In genomic region chr3:43638594-43639447, GRCh38 we compare ENCODE assay signal across 8 cellular contexts. TPM values are rescaled to one million over a fixed set of nuclear protein-coding genes. Genes with fewer than 3 reads are reported as not detected.
DNase-seq lines count a peak whose midpoint lies in the region; ATAC-seq lines count a peak whose summit lies in the region.

No MANE protein-coding gene starts in this region.

- H3K9me2 ChIP-seq in Karpas-422 (replicated peaks; ENCODE audit: insufficient read depth, low read length), result no peaks in the 10 kb centered on the region

- H2AFZ ChIP-seq in Karpas-422 (ENCODE audit: low read length), result no peak overlapping the region

- POLR2A ChIA-PET in activated CD4-positive, alpha-beta memory T cell treated with anti-CD3 and anti-CD28 coated beads, Interleukin-2, amount 10 ng/mL, durations not matched to agents 7 days and 5 days (lab: Charles Lee), result no interaction called here

- H4K20me1 ChIP-seq in Karpas-422 (ENCODE audit: insufficient read depth, low read depth, low read length), result no peaks in the 10 kb centered on the region

- H3K27me3 Mint-ChIP-seq in activated CD8-positive, alpha-beta memory T cell treated with anti-CD3 and anti-CD28 coated beads, Interleukin-2, amount 10 ng/mL, durations not matched to agents 7 days and 5 days, result peaks cover 12% of the 10 kb centered on the region
- peaks cover 16% of the 10 kb centered on the region for H3K27me3 Mint-ChIP-seq in activated CD4-positive, alpha-beta memory T cell treated with anti-CD3 and anti-CD28 coated beads, Interleukin-2, amount 10 ng/mL, durations not matched to agents 7 days and 5 days

- ATAC-seq in activated CD8-positive, alpha-beta memory T cell treated with anti-CD3 and anti-CD28 coated beads, Interleukin-2, amount 10 ng/mL, durations not matched to agents 7 days and 5 days, result peak; percentile 65
- ATAC-seq in left colon, result peak; percentile 93
- ATAC-seq in HG03159 (IDR thresholded peaks at IDR 0.05; ENCODE audit: unreplicated experiment), result no peak

- no peak overlapping the region for H3K4me3 Mint-ChIP-seq in activated CD8-positive, alpha-beta memory T cell treated with anti-CD3 and anti-CD28 coated beads, Interleukin-2, amount 10 ng/mL, durations not matched to agents 7 days and 5 days
- H3K4me3 Mint-ChIP-seq in activated CD4-positive, alpha-beta memory T cell treated with anti-CD3 and anti-CD28 coated beads, Interleukin-2, amount 10 ng/mL, durations not matched to agents 7 days and 5 days, result no peak overlapping the region

- no peaks in the 10 kb centered on the region for H3K27me3 ChIP-seq in Karpas-422 (ENCODE audit: low read length)

- no peak overlapping the region for H3K27ac ChIP-seq in Karpas-422 (ENCODE audit: low read length)

- no peak overlapping the region for H3K4me2 ChIP-seq in Karpas-422 (ENCODE audit: low read depth, low read length, poor library complexity, severe bottlenecking)

- peaks cover 9% of the 10 kb centered on the region for H3K4me1 Mint-ChIP-seq in activated CD8-positive, alpha-beta memory T cell treated with anti-CD3 and anti-CD28 coated beads, Interleukin-2, amount 10 ng/mL, durations not matched to agents 7 days and 5 days
- peaks cover 9% of the 10 kb centered on the region for H3K4me1 Mint-ChIP-seq in activated CD4-positive, alpha-beta memory T cell treated with anti-CD3 and anti-CD28 coated beads, Interleukin-2, amount 10 ng/mL, durations not matched to agents 7 days and 5 days

- intact Hi-C loops in left colon (cut with DNase I, micrococcal nuclease), result no loop called here

- no peaks in the 10 kb centered on the region for H3K4me1 ChIP-seq in Karpas-422 (ENCODE audit: low read length)

- no peak overlapping the region for H3K9ac ChIP-seq in Karpas-422 (ENCODE audit: low read length)

- H3K9me3 Mint-ChIP-seq in activated CD8-positive, alpha-beta memory T cell treated with anti-CD3 and anti-CD28 coated beads, Interleukin-2, amount 10 ng/mL, durations not matched to agents 7 days and 5 days (ENCODE audit: low read depth), result no peaks in the 10 kb centered on the region
- H3K9me3 Mint-ChIP-seq in activated CD4-positive, alpha-beta memory T cell treated with anti-CD3 and anti-CD28 coated beads, Interleukin-2, amount 10 ng/mL, durations not matched to agents 7 days and 5 days, result no peaks in the 10 kb centered on the region

- H3K27ac Mint-ChIP-seq in activated CD8-positive, alpha-beta memory T cell treated with anti-CD3 and anti-CD28 coated beads, Interleukin-2, amount 10 ng/mL, durations not matched to agents 7 days and 5 days, result no peak overlapping the region
- H3K27ac Mint-ChIP-seq in activated CD4-positive, alpha-beta memory T cell treated with anti-CD3 and anti-CD28 coated beads, Interleukin-2, amount 10 ng/mL, durations not matched to agents 7 days and 5 days, result no peak overlapping the region

- H3K9me3 ChIP-seq in Karpas-422 (ENCODE audit: low read length), result no peaks in the 10 kb centered on the region

- no peaks in the 10 kb centered on the region for H3K36me3 Mint-ChIP-seq in activated CD8-positive, alpha-beta memory T cell treated with anti-CD3 and anti-CD28 coated beads, Interleukin-2, amount 10 ng/mL, durations not matched to agents 7 days and 5 days
- H3K36me3 Mint-ChIP-seq in activated CD4-positive, alpha-beta memory T cell treated with anti-CD3 and anti-CD28 coated beads, Interleukin-2, amount 10 ng/mL, durations not matched to agents 7 days and 5 days (ENCODE audit: low read depth), result no peaks in the 10 kb centered on the region

- H3K36me3 ChIP-seq in Karpas-422 (ENCODE audit: insufficient read depth, low read length), result no peaks in the 10 kb centered on the region

- no peaks in the 10 kb centered on the region for H3K79me2 ChIP-seq in Karpas-422 (ENCODE audit: low read length)

- peak; percentile 71 for DNase-seq in activated CD8-positive, alpha-beta memory T cell treated with anti-CD3 and anti-CD28 coated beads, Interleukin-2, amount 10 ng/mL, durations not matched to agents 7 days and 5 days
- no peak for DNase-seq in activated CD8-positive, alpha-beta memory T cell treated with anti-CD3 and anti-CD28 coated beads for 24 hours
- DNase-seq in Karpas-422 (peak; percentile 80), left colon (peak; percentile 56 to 62), pons (ENCODE audit: low spot score) (no peak), HuH-7.5 (ENCODE audit: low spot score) (no peak)
- peak; percentile 68 for DNase-seq in activated CD4-positive, alpha-beta memory T cell treated with anti-CD3 and anti-CD28 coated beads, Interleukin-2, amount 10 ng/mL, durations not matched to agents 7 days and 5 days

- H3K4me3 ChIP-seq in Karpas-422 (ENCODE audit: low read length), result no peak overlapping the region

- CTCF ChIA-PET in activated CD8-positive, alpha-beta memory T cell treated with anti-CD3 and anti-CD28 coated beads, Interleukin-2, amount 10 ng/mL, durations not matched to agents 7 days and 5 days (lab: Charles Lee), result interaction anchor here (0.6 to 2.2 kb wide), 8 partner anchors 12 to 131 kb away, joined by 3 to 7 read pairs (median 3); partner anchors contain the start of gene ANO10
- CTCF ChIA-PET in activated CD4-positive, alpha-beta memory T cell treated with anti-CD3 and anti-CD28 coated beads, Interleukin-2, amount 10 ng/mL, durations not matched to agents 7 days and 5 days (lab: Charles Lee), result interaction anchor here (0.9 to 1.3 kb wide), 3 partner anchors 93 to 105 kb away, joined by 3 to 4 read pairs (median 4); no protein-coding TSS in a partner anchor

RNA-seq across cellular contexts. Expression of gene ANO10, which starts 17.0 kb away (rescaled TPM):
- 10 to 100 TPM; 10.7 to 13.1 TPM for total RNA-seq in activated CD8-positive, alpha-beta memory T cell treated with anti-CD3 and anti-CD28 coated beads, Interleukin-2, amount 10 ng/mL, durations not matched to agents 7 days and 5 days
- total RNA-seq in Karpas-422 (2014; rRNA removed; shearing (Covaris generic); ENCODE audit: low replicate concordance), result 2.8 and 3.2 TPM in 2 replicates
- 10 to 100 TPM; 19.9 TPM for total RNA-seq in activated CD4-positive, alpha-beta memory T cell treated with anti-CD3 and anti-CD28 coated beads, Interleukin-2, amount 10 ng/mL, durations not matched to agents 7 days and 5 days
- 10 to 100 TPM; 82.0 to 85.3 TPM for total RNA-seq in left colon

RNA-seq across cellular contexts. Expression of gene ABHD5, which starts 51.9 kb away (rescaled TPM):
- 10 to 100 TPM; 12.9 to 16.5 TPM for total RNA-seq in activated CD8-positive, alpha-beta memory T cell treated with anti-CD3 and anti-CD28 coated beads, Interleukin-2, amount 10 ng/mL, durations not matched to agents 7 days and 5 days
- total RNA-seq in Karpas-422 (2014; rRNA removed; shearing (Covaris generic); ENCODE audit: low replicate concordance), result 3.2 and 7.4 TPM in 2 replicates
- 10 to 100 TPM; 14.5 to 15.9 TPM for total RNA-seq in activated CD4-positive, alpha-beta memory T cell treated with anti-CD3 and anti-CD28 coated beads, Interleukin-2, amount 10 ng/mL, durations not matched to agents 7 days and 5 days
- 10 to 100 TPM; 23.9 to 39.0 TPM for total RNA-seq in left colon

Comparison
In these comparisons a context has a peak if more than half of its experiments do, and no peak if none do; other contexts are left out.
1. DNase-seq: peak in activated CD8-positive, alpha-beta memory T cell treated with anti-CD3 and anti-CD28 coated beads, Interleukin-2, amount 10 ng/mL, durations not matched to agents 7 days and 5 days (single experiment), Karpas-422 (single experiment), activated CD4-positive, alpha-beta memory T cell treated with anti-CD3 and anti-CD28 coated beads, Interleukin-2, amount 10 ng/mL, durations not matched to agents 7 days and 5 days (single experiment) and left colon (2 of 2); none in activated CD8-positive, alpha-beta memory T cell treated with anti-CD3 and anti-CD28 coated beads for 24 hours (single experiment), pons (single experiment) and HuH-7.5 (single experiment).